In the genomic region with DNA sequence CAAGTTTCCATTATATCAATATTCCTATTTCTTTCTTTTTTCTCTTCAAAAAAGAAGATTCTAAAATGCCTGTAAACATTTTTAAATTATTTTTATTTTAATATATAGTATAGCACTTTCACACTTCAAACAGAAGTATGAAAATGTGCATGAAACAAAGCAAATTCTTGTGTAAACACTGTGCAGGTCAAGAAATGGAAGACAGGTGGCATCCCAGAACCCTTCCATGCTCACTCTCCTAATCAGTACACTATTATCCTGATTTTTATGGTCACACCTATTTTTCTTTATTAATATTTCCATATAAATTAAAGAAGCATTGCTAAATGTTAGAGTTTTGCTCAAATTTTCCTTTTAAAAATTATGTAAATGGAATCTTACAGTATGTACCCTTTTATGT, we compare ENCODE assay signal across 19 cellular contexts.
DNase-seq lines count a peak whose midpoint lies in the region; ATAC-seq and TF ChIP-seq lines count a peak whose summit lies in the region.
"Had no signal": no experiment of that assay in that cellular context is flagged by ENCODE, and none has a peak within 500 bp of the region (broad histone marks: within the 10 kb centered on the region; RNA-seq: fewer than 3 reads in every experiment).

No MANE protein-coding gene starts in this region.

- no peaks in the 10 kb centered on the region for H3K4me1 Mint-ChIP-seq in endodermal cell

- H3K36me3 ChIP-seq in Panc1 (ENCODE audit: control insufficient read depth, insufficient read depth, low read length) (no peaks in the 10 kb centered on the region), endodermal cell (ENCODE audit: control insufficient read depth, insufficient read depth, low read length) (no peaks in the 10 kb centered on the region), thyroid gland (no peaks in the 10 kb centered on the region), adrenal gland (replicated peaks in 1 of 2) (no peaks in the 10 kb centered on the region)
- H3K36me3 ChIP-seq: left ventricle myocardium inferior had no signal

- H3K36me3 Mint-ChIP-seq in endodermal cell (ENCODE audit: low read depth) = no peaks in the 10 kb centered on the region

- H3K4me3 ChIP-seq in Panc1 (ENCODE audit: low read depth in 2 of 2, low read length in 2 of 2) (no peak overlapping the region), endodermal cell (ENCODE audit: low read length) (no peak overlapping the region), thyroid gland (replicated peaks in 1 of 3) (no peak overlapping the region), adrenal gland (no peak overlapping the region)
- H3K4me3 ChIP-seq: left ventricle myocardium inferior had no signal

- no peak overlapping the region for H3K9ac ChIP-seq in endodermal cell (ENCODE audit: extremely low read depth, low read length, poor library complexity, severe bottlenecking)

- H3K4me1 ChIP-seq in Panc1 (ENCODE audit: control insufficient read depth, insufficient read depth, low read length) (no peaks in the 10 kb centered on the region), endodermal cell (ENCODE audit: control insufficient read depth, insufficient read depth, low read length) (no peaks in the 10 kb centered on the region), thyroid gland (peaks cover 0 to 7% of the 10 kb centered on the region in 2 donors), adrenal gland (replicated peaks in 1 of 2) (no peaks in the 10 kb centered on the region)
- H3K4me1 ChIP-seq: left ventricle myocardium inferior had no signal

- H3K27ac Mint-ChIP-seq in endodermal cell = no peak overlapping the region
- H3K27ac Mint-ChIP-seq: stimulated activated naive CD8-positive, alpha-beta T cell treated with anti-CD3 and anti-CD28 coated beads, Interleukin-15, Interleukin-2, amounts not matched to agents 100 ng/mL and 50 ng/mL, for 24 hours had no signal

- DNase-seq in NCI-H748 (lab: John Stamatoyannopoulos, UW; ENCODE audit: unreplicated experiment) (peak; percentile 31), NCI-H748 treated with DMSO at 0.1 percent for 48 hours (lab: John Stamatoyannopoulos, UW) (no peak), Panc1 (ENCODE audit: low read depth, low spot score) (no peak), endodermal cell (no peak), thyroid gland (no peak), NCI-H510A (lab: John Stamatoyannopoulos, UW) (no peak), adrenal gland (no peak)
- DNase-seq: activated CD4-positive, alpha-beta T cell treated with anti-CD3 and anti-CD28 coated beads for 4 hours; activated naive CD4-positive, alpha-beta T cell treated with anti-CD3 and anti-CD28 coated beads, Interleukin-2, amount 50 U/mL, for 16 hours; COR-L47; foreskin melanocyte; KG1; left ventricle myocardium inferior; NCI-H1436; NK-92 treated with Interleukin-12 subunit alpha and Interleukin-12 subunit beta, amount 100 ng/mL, for 24 hours; posterior cingulate gyrus; SHP77 treated with DMSO at 0.1 percent for 48 hours had no signal

- intact Hi-C loops in Panc1 (cut with micrococcal nuclease; ENCODE audit: unreplicated experiment) = no loop called here
- intact Hi-C loops in thyroid gland (cut with DNase I) = no loop called here
- intact Hi-C loops in adrenal gland (cut with DNase I) = no loop called here

- H3K27me3 Mint-ChIP-seq in endodermal cell (ENCODE audit: insufficient read depth) = no peaks in the 10 kb centered on the region
- H3K27me3 Mint-ChIP-seq: stimulated activated naive CD8-positive, alpha-beta T cell treated with anti-CD3 and anti-CD28 coated beads, Interleukin-15, Interleukin-2, amounts not matched to agents 100 ng/mL and 50 ng/mL, for 24 hours had no signal

- no TSS peak for BruUV-seq in Panc1 (replicated peaks; lab: Mats Ljungman, UMichigan)

- H3K9me3 ChIP-seq in Panc1 (ENCODE audit: control insufficient read depth, insufficient read depth, low read depth, low read length) (no peaks in the 10 kb centered on the region), endodermal cell (ENCODE audit: control insufficient read depth, low read length) (no peaks in the 10 kb centered on the region), thyroid gland (no peaks in the 10 kb centered on the region), adrenal gland (replicated peaks in 1 of 3) (no peaks in the 10 kb centered on the region)
- H3K9me3 ChIP-seq: left ventricle myocardium inferior had no signal

- H3K27me3 ChIP-seq in Panc1 (ENCODE audit: control insufficient read depth, insufficient read depth, low read length) = no peaks in the 10 kb centered on the region
- no peaks in the 10 kb centered on the region for H3K27me3 ChIP-seq in endodermal cell (ENCODE audit: control insufficient read depth, insufficient read depth, low read length, poor library complexity, severe bottlenecking)
- H3K27me3 ChIP-seq in thyroid gland = no peaks in the 10 kb centered on the region
- H3K27me3 ChIP-seq in adrenal gland = no peaks in the 10 kb centered on the region

- POLR2A ChIA-PET in Panc1 (lab: Charles Lee) = no interaction called here

- TF ChIP-seq CTCF in Panc1 (IDR thresholded peaks at IDR 0.05) (peak; percentile 45; the same call in 1 of the 2 replicates), endodermal cell (conservative IDR thresholded peaks at IDR 0.05) (peak; percentile 59), thyroid gland (IDR thresholded peaks at IDR 0.05) (peak in 5 of 6 experiments; percentile 22 to 58 (median 49)), adrenal gland (IDR thresholded peaks at IDR 0.05) (no peak)

- TF ChIP-seq POLR2A in thyroid gland (IDR thresholded peaks at IDR 0.05) = no peak
- TF ChIP-seq POLR2A in adrenal gland (IDR thresholded peaks at IDR 0.05) = no peak

- no peaks in the 10 kb centered on the region for H3K9me3 Mint-ChIP-seq in endodermal cell
- H3K9me3 Mint-ChIP-seq: stimulated activated naive CD8-positive, alpha-beta T cell treated with anti-CD3 and anti-CD28 coated beads, Interleukin-15, Interleukin-2, amounts not matched to agents 100 ng/mL and 50 ng/mL, for 24 hours had no signal

- in situ Hi-C loops in Panc1 (cut with HindIII; ENCODE audit: low pct_unique_long_range_greater_than_20kb, low sequenced_read_pairs) = no loop called here

- H3K4me3 Mint-ChIP-seq in endodermal cell = no peak overlapping the region
- H3K4me3 Mint-ChIP-seq: stimulated activated naive CD8-positive, alpha-beta T cell treated with anti-CD3 and anti-CD28 coated beads, Interleukin-15, Interleukin-2, amounts not matched to agents 100 ng/mL and 50 ng/mL, for 24 hours had no signal

- no peak for ATAC-seq in Panc1
- ATAC-seq in GM19328 (IDR thresholded peaks at IDR 0.05; ENCODE audit: unreplicated experiment) = no peak

- H3K27ac ChIP-seq in Panc1 (ENCODE audit: low read length) (no peak overlapping the region), endodermal cell (ENCODE audit: low read depth, low read length) (no peak overlapping the region), thyroid gland (peak overlapping the region in 1 of 3 donors; percentile 26), adrenal gland (no peak overlapping the region)
- H3K27ac ChIP-seq: left ventricle myocardium inferior had no signal

- CTCF ChIA-PET in Panc1 (lab: Charles Lee) = no interaction called here

Comparison
In these comparisons a context has a peak if more than half of its experiments do, and no peak if none do; other contexts are left out.
1. CTCF ChIP-seq: peak in Panc1 (single experiment), endodermal cell (single experiment) and thyroid gland (5 of 6); none in adrenal gland (0 of 6).